In genomic region chr13:75305057-75305456, GRCh38 we compare ENCODE assay signal across 1 cellular context.
TF ChIP-seq lines count a peak whose summit lies in the region.

No MANE protein-coding gene starts in this region.

TF ChIP-seq in K562, 482 proteins besides CTCF, POLR2A, EP300 and RAD21 (continued from another document):
- peak; percentile 33; the same call in 1 of the 2 replicates for TF ChIP-seq MGA (IDR thresholded peaks at IDR 0.05)
- no peak for TF ChIP-seq NR2C2 (CRISPR knock-in tag; IDR thresholded peaks at IDR 0.05)
- TF ChIP-seq NR2C2 (tag; IDR thresholded peaks at IDR 0.05) = no peak
- TF ChIP-seq HIVEP1 (CRISPR knock-in tag; IDR thresholded peaks at IDR 0.05) = no peak
- no peak for TF ChIP-seq KDM4B (IDR thresholded peaks at IDR 0.05; ENCODE audit: borderline replicate concordance in 2 of 2, low read depth in 1 of 2)
- peak; percentile 43; the same call in 1 of the 2 replicates for TF ChIP-seq MYBL2 (IDR thresholded peaks at IDR 0.05; ENCODE audit: low read depth)
- TF ChIP-seq MYBL2 (CRISPR knock-in tag; IDR thresholded peaks at IDR 0.05; ENCODE audit: borderline replicate concordance) = no peak
